ENCODE assay signal across 16 cellular contexts in genomic region chr4:123749408-123749807, GRCh38.
DNase-seq lines count a peak whose midpoint lies in the region; ATAC-seq, FAIRE-seq and TF ChIP-seq lines count a peak whose summit lies in the region.
"Had no signal": no experiment of that assay in that cellular context is flagged by ENCODE, and none has a peak within 500 bp of the region (broad histone marks: within the 10 kb centered on the region; RNA-seq: fewer than 3 reads in every experiment).

No MANE protein-coding gene starts in this region.

- H4K20me1 ChIP-seq in IMR-90 (ENCODE audit: insufficient read depth, low read length), result no peaks in the 10 kb centered on the region
- no peaks in the 10 kb centered on the region for H4K20me1 ChIP-seq in H1 (replicated peaks in 1 of 2; ENCODE audit: control insufficient read depth in 1 of 2, insufficient read depth in 2 of 2, low read length in 2 of 2)

- H4K91ac ChIP-seq in IMR-90 (ENCODE audit: insufficient read depth, low read depth, low read length) (no peak overlapping the region), H1 (replicated peaks; ENCODE audit: insufficient read length, low read length) (no peak overlapping the region)

- 0 out of 2 replicates have a peak, but pooled peaks cover 3% of the 10 kb centered on the region for H3K9me1 ChIP-seq in IMR-90 (ENCODE audit: insufficient read depth, low read length)

- H3K79me1 ChIP-seq in IMR-90 (ENCODE audit: low read depth in 1 of 2, low read length in 2 of 2) (no peaks in the 10 kb centered on the region), H1 (ENCODE audit: low read depth, low read length) (no peaks in the 10 kb centered on the region)

- TF ChIP-seq RAD21 in IMR-90 (IDR thresholded peaks at IDR 0.05; ENCODE audit: low read length) (no peak), H1 (IDR thresholded peaks at IDR 0.05 in 1 of 2, conservative IDR thresholded peaks at IDR 0.05 in 1 of 2; ENCODE audit: low read depth in 2 of 2, low read length in 2 of 2) (no peak)

- H2AK9ac ChIP-seq in IMR-90 (replicated peaks; ENCODE audit: low read depth, low read length, poor library complexity), result no peak overlapping the region

- H3K4me3 Mint-ChIP-seq in stimulated activated memory B cell treated with anti-CD40 and anti-IgM and Interleukin-4, amounts not matched to agents 10 μg/mL and 1 μg/mL and 100 μg/mL, for 72 hours, result no peak overlapping the region
- H3K4me3 Mint-ChIP-seq in T-helper 2 cell treated with Interferon-gamma antibody and Interleukin-4, amounts not matched to agents 5 μg/mL and 100 μg/mL, for 36 hours, result no peak overlapping the region
- no peak overlapping the region for H3K4me3 Mint-ChIP-seq in CD8-positive, alpha-beta T cell
- H3K4me3 Mint-ChIP-seq: activated CD4-positive, alpha-beta T cell treated with anti-CD3 and anti-CD28 coated beads for 36 hours; activated naive CD4-positive, alpha-beta T cell treated with anti-CD3 and anti-CD28 coated beads, Interleukin-2, amount 10 ng/mL, durations not matched to agents 7 days and 5 days had no signal

- H3K4me2 ChIP-seq in IMR-90 (ENCODE audit: low read depth, low read length), result no peak overlapping the region
- H3K4me2 ChIP-seq in H1 (ENCODE audit: insufficient read depth in 1 of 2, low read depth in 2 of 2, low read length in 2 of 2), result no peak overlapping the region

- H3K27me3 ChIP-seq in IMR-90 (ENCODE audit: control insufficient read depth, insufficient read depth, low read length) (no peaks in the 10 kb centered on the region), H1 (replicated peaks in 1 of 4; ENCODE audit: control insufficient read depth in 3 of 4, extremely low read depth in 1 of 4, insufficient read depth in 3 of 4, low read length in 3 of 4) (no peaks in the 10 kb centered on the region), psoas muscle (ENCODE audit: insufficient read depth in 3 of 3, low read length in 2 of 3) (no peaks in the 10 kb centered on the region)
- no peaks in the 10 kb centered on the region for H3K27me3 ChIP-seq in CD8-positive, alpha-beta T cell (ENCODE audit: insufficient read depth, low read length)
- H3K27me3 ChIP-seq: sigmoid colon had no signal

- TF ChIP-seq CTCF in IMR-90 (conservative IDR thresholded peaks at IDR 0.05; ENCODE audit: low read depth, low read length), result no peak
- no peak for TF ChIP-seq CTCF in H1 (IDR thresholded peaks at IDR 0.05; ENCODE audit: control extremely low read depth in 1 of 3, insufficient read depth in 1 of 3, low read depth in 1 of 3, low read length in 3 of 3)
- no peak for TF ChIP-seq CTCF in psoas muscle (IDR thresholded peaks at IDR 0.05)
- no peak for TF ChIP-seq CTCF in CD8-positive, alpha-beta T cell (IDR thresholded peaks at IDR 0.05)

- H2BK20ac ChIP-seq in IMR-90 (ENCODE audit: low read depth, low read length), result no peak overlapping the region
- no peak overlapping the region for H2BK20ac ChIP-seq in H1 (ENCODE audit: low read length)

- DNase-seq in IMR-90 (no peak), H1 (ENCODE audit: low read depth in 1 of 2, low spot score in 2 of 2) (no peak), left lobe of liver (ENCODE audit: low spot score) (no peak), psoas muscle (peak; percentile 32 to 62)
- DNase-seq in T-helper 2 cell treated with Interferon-gamma antibody and Interleukin-4, amounts not matched to agents 5 μg/mL and 100 μg/mL, for 36 hours (ENCODE audit: low spot score), result no peak
- no peak for DNase-seq in CD8-positive, alpha-beta T cell
- DNase-seq: activated CD4-positive, alpha-beta T cell treated with anti-CD3 and anti-CD28 coated beads for 36 hours; activated naive CD4-positive, alpha-beta T cell treated with anti-CD3 and anti-CD28 coated beads, Interleukin-2, amount 10 ng/mL, durations not matched to agents 7 days and 5 days; cortex of kidney; MM.1S; NCI-H187 treated with DMSO at 0.1 percent for 48 hours; sigmoid colon had no signal

- H3K4me1 ChIP-seq in IMR-90 (ENCODE audit: control insufficient read depth, insufficient read depth, low read length) (peaks cover 2% of the 10 kb centered on the region; the same call in 1 of the 2 replicates), H1 (replicated peaks in 1 of 4; ENCODE audit: control insufficient read depth in 3 of 4, insufficient read depth in 4 of 4, low read length in 3 of 4) (no peaks in the 10 kb centered on the region; a peak in 1 of 7 replicates), psoas muscle (peaks cover 22% of the 10 kb centered on the region)
- H3K4me1 ChIP-seq in CD8-positive, alpha-beta T cell (ENCODE audit: insufficient read depth, low read length), result no peaks in the 10 kb centered on the region

- CTCF ChIA-PET in IMR-90 (lab: Yijun Ruan, JAX), result no interaction called here
- CTCF ChIA-PET in H1 (lab: Charles Lee; ENCODE audit: partially characterized antibody), result interaction anchor here (0.8 to 1.2 kb wide), 3 partner anchors 10 to 21 kb away, joined by 3 read pairs; no protein-coding TSS in a partner anchor
- CTCF ChIA-PET in CD8-positive, alpha-beta T cell (lab: Charles Lee), result no interaction called here

- H3K4me3 ChIP-seq in IMR-90 (ENCODE audit: insufficient read depth, low read depth, low read length) (no peak overlapping the region), H1 (ENCODE audit: extremely low read depth in 1 of 4, insufficient read depth in 2 of 4, low read depth in 3 of 4, low read length in 4 of 4) (no peak overlapping the region), psoas muscle (no peak overlapping the region)
- H3K4me3 ChIP-seq in CD8-positive, alpha-beta T cell (ENCODE audit: low read depth, low read length), result no peak overlapping the region
- H3K4me3 ChIP-seq: sigmoid colon had no signal

- H2BK5ac ChIP-seq in IMR-90 (ENCODE audit: low read depth, low read length, poor library complexity, severe bottlenecking), result no peak overlapping the region
- H2BK5ac ChIP-seq in H1 (ENCODE audit: low read depth, low read length), result no peak overlapping the region

- no peak overlapping the region for H3K56ac ChIP-seq in IMR-90 (ENCODE audit: extremely low read depth, insufficient read depth, low read length)
- no peak overlapping the region for H3K56ac ChIP-seq in H1 (replicated peaks; ENCODE audit: insufficient read length, low read depth, low read length)

- H3K18ac ChIP-seq in IMR-90 (ENCODE audit: low read depth, low read length) (no peak overlapping the region), H1 (ENCODE audit: extremely low read depth, low read length) (no peak overlapping the region)

- no peak overlapping the region for H2AK5ac ChIP-seq in IMR-90 (ENCODE audit: low read depth, low read length)
- H2AK5ac ChIP-seq in H1 (ENCODE audit: low read depth, low read length), result no peak overlapping the region

- no peaks in the 10 kb centered on the region for H3K9me3 Mint-ChIP-seq in stimulated activated memory B cell treated with anti-CD40 and anti-IgM and Interleukin-4, amounts not matched to agents 10 μg/mL and 1 μg/mL and 100 μg/mL, for 72 hours
- H3K9me3 Mint-ChIP-seq in T-helper 2 cell treated with Interferon-gamma antibody and Interleukin-4, amounts not matched to agents 5 μg/mL and 100 μg/mL, for 36 hours, result no peaks in the 10 kb centered on the region
- H3K9me3 Mint-ChIP-seq in CD8-positive, alpha-beta T cell, result no peaks in the 10 kb centered on the region
- H3K9me3 Mint-ChIP-seq: activated naive CD4-positive, alpha-beta T cell treated with anti-CD3 and anti-CD28 coated beads, Interleukin-2, amount 10 ng/mL, durations not matched to agents 7 days and 5 days had no signal

- H3K27ac ChIP-seq in IMR-90 (ENCODE audit: insufficient read depth, low read length), result no peak overlapping the region
- no peak overlapping the region for H3K27ac ChIP-seq in H1 (ENCODE audit: low read depth, low read length)
- H3K27ac ChIP-seq in psoas muscle, result peak overlapping the region; percentile 50
- no peak overlapping the region for H3K27ac ChIP-seq in CD8-positive, alpha-beta T cell (ENCODE audit: low read depth, low read length)
- H3K27ac ChIP-seq: sigmoid colon had no signal

- peak overlapping the region; percentile 2 for H2AFZ ChIP-seq in IMR-90 (replicated peaks; ENCODE audit: low read length, poor library complexity)
- peak overlapping the region; percentile 71; the same call in 1 of the 2 replicates for H2AFZ ChIP-seq in H1 (ENCODE audit: low read length)

- H3K4me1 Mint-ChIP-seq in stimulated activated memory B cell treated with anti-CD40 and anti-IgM and Interleukin-4, amounts not matched to agents 10 μg/mL and 1 μg/mL and 100 μg/mL, for 72 hours, result no peaks in the 10 kb centered on the region
- H3K4me1 Mint-ChIP-seq in T-helper 2 cell treated with Interferon-gamma antibody and Interleukin-4, amounts not matched to agents 5 μg/mL and 100 μg/mL, for 36 hours (ENCODE audit: low read depth), result no peaks in the 10 kb centered on the region
- H3K4me1 Mint-ChIP-seq in CD8-positive, alpha-beta T cell (ENCODE audit: low read depth), result peaks cover 5% of the 10 kb centered on the region
- H3K4me1 Mint-ChIP-seq: activated naive CD4-positive, alpha-beta T cell treated with anti-CD3 and anti-CD28 coated beads, Interleukin-2, amount 10 ng/mL, durations not matched to agents 7 days and 5 days had no signal

- no TSS peak for BruUV-seq in IMR-90 (replicated peaks; lab: Mats Ljungman, UMichigan)

- H3K27me3 Mint-ChIP-seq in stimulated activated memory B cell treated with anti-CD40 and anti-IgM and Interleukin-4, amounts not matched to agents 10 μg/mL and 1 μg/mL and 100 μg/mL, for 72 hours, result peaks cover 12% of the 10 kb centered on the region
- peaks cover 10% of the 10 kb centered on the region for H3K27me3 Mint-ChIP-seq in T-helper 2 cell treated with Interferon-gamma antibody and Interleukin-4, amounts not matched to agents 5 μg/mL and 100 μg/mL, for 36 hours (ENCODE audit: low read depth)
- H3K27me3 Mint-ChIP-seq in CD8-positive, alpha-beta T cell (ENCODE audit: low read depth), result peaks cover 20% of the 10 kb centered on the region

- no peak overlapping the region for H2BK12ac ChIP-seq in H1 (ENCODE audit: low read depth, low read length)

- H3K9me3 ChIP-seq in IMR-90 (ENCODE audit: control insufficient read depth, insufficient read depth, low read length) (no peaks in the 10 kb centered on the region), H1 (ENCODE audit: insufficient read depth in 2 of 2, low read depth in 1 of 2, low read length in 1 of 2) (no peaks in the 10 kb centered on the region), psoas muscle (no peaks in the 10 kb centered on the region)
- H3K9me3 ChIP-seq in CD8-positive, alpha-beta T cell (ENCODE audit: low read length), result no peaks in the 10 kb centered on the region
- H3K9me3 ChIP-seq: Caco-2, sigmoid colon had no signal

- POLR2A ChIA-PET in IMR-90 (lab: Charles Lee; ENCODE audit: unreplicated experiment), result no interaction called here
- POLR2A ChIA-PET in H1 (lab: Charles Lee; ENCODE audit: partially characterized antibody), result no interaction called here
- POLR2A ChIA-PET in CD8-positive, alpha-beta T cell (lab: Charles Lee), result no interaction called here

- H2BK120ac ChIP-seq in IMR-90 (ENCODE audit: low read depth, low read length) (no peak overlapping the region), H1 (replicated peaks; ENCODE audit: low read depth, low read length) (peak overlapping the region; percentile 73)

- H3K36me3 Mint-ChIP-seq in stimulated activated memory B cell treated with anti-CD40 and anti-IgM and Interleukin-4, amounts not matched to agents 10 μg/mL and 1 μg/mL and 100 μg/mL, for 72 hours, result no peaks in the 10 kb centered on the region
- H3K36me3 Mint-ChIP-seq in T-helper 2 cell treated with Interferon-gamma antibody and Interleukin-4, amounts not matched to agents 5 μg/mL and 100 μg/mL, for 36 hours (ENCODE audit: low read depth), result no peaks in the 10 kb centered on the region
- H3K36me3 Mint-ChIP-seq in CD8-positive, alpha-beta T cell, result no peaks in the 10 kb centered on the region
- H3K36me3 Mint-ChIP-seq: activated naive CD4-positive, alpha-beta T cell treated with anti-CD3 and anti-CD28 coated beads, Interleukin-2, amount 10 ng/mL, durations not matched to agents 7 days and 5 days had no signal

- no CpG with 5 or more reads among the region's 7 CpGs for WGBS in IMR-90 (ENCODE audit: extremely low coverage in 2 of 2, insufficient read length in 1 of 2), 2 experiments
- 96% methylated on average over 7 of the region's 7 CpGs; no CpG with 5 or more reads in 1 of the 2 experiments for WGBS in H1 (ENCODE audit: extremely low coverage in 1 of 2, insufficient coverage in 1 of 2, insufficient read length in 1 of 2, insufficient replicate concordance in 2 of 2, low coverage in 1 of 2, low lambda C conversion rate in 2 of 2, missing lambda C conversion rate in 1 of 2), 2 experiments
- WGBS in psoas muscle, 3 donors, result 42 to 59% (median 46%) methylated on average over 7 of the region's 7 CpGs

- H3K23me2 ChIP-seq in H1 (ENCODE audit: low read depth, low read length), result no peaks in the 10 kb centered on the region

- dilution Hi-C loops in IMR-90 (cut with HindIII; ENCODE audit: low sequenced_read_pairs, unreplicated experiment), result no loop called here

- no peak overlapping the region for H3K4ac ChIP-seq in IMR-90 (ENCODE audit: low read depth, low read length)
- H3K4ac ChIP-seq in H1 (replicated peaks; ENCODE audit: insufficient read length, low read depth, low read length), result no peak overlapping the region

- no peak overlapping the region; the same call in 1 of the 2 replicates for H4K5ac ChIP-seq in IMR-90 (ENCODE audit: low read depth, low read length)
- no peak overlapping the region for H4K5ac ChIP-seq in H1 (ENCODE audit: insufficient read length, low read depth, low read length)

- in situ Hi-C loops in IMR-90 (cut with MboI; ENCODE audit: low sequenced_read_pairs), result no loop called here

- H3K36me3 ChIP-seq in IMR-90 (ENCODE audit: control insufficient read depth, insufficient read depth, low read length), result no peaks in the 10 kb centered on the region
- no peaks in the 10 kb centered on the region for H3K36me3 ChIP-seq in H1 (ENCODE audit: control insufficient read depth in 2 of 4, insufficient read depth in 4 of 4, low read length in 3 of 4)
- H3K36me3 ChIP-seq in psoas muscle (ENCODE audit: insufficient read depth in 1 of 2, low read depth in 1 of 2), result no peaks in the 10 kb centered on the region
- H3K36me3 ChIP-seq in CD8-positive, alpha-beta T cell (ENCODE audit: insufficient read depth, low read length), result no peaks in the 10 kb centered on the region
- H3K36me3 ChIP-seq: sigmoid colon had no signal

- H3K23ac ChIP-seq in IMR-90 (ENCODE audit: low read depth, low read length), result no peak overlapping the region
- H3K23ac ChIP-seq in H1 (ENCODE audit: insufficient read length), result no peak overlapping the region

- FAIRE-seq in H1 (lab: Jason Lieb, UNC), result no peak
- FAIRE-seq: GM19239 had no signal

- no peak for TF ChIP-seq EP300 in H1 (IDR thresholded peaks at IDR 0.05; ENCODE audit: borderline replicate concordance in 1 of 2, low read depth in 2 of 2, low read length in 2 of 2)

- intact Hi-C loops in IMR-90 (cut with micrococcal nuclease), result no loop called here
- intact Hi-C loops in psoas muscle (cut with DNase I), result no loop called here
- intact Hi-C loops in CD8-positive, alpha-beta T cell (cut with DNase I, micrococcal nuclease), result loop anchor here in 1 of 2 experiments (10.0 kb wide), 1 partner anchor 355 kb away; the partner anchor contains the start of gene SPRY1

- no peak for TF ChIP-seq POLR2A in IMR-90 (IDR thresholded peaks at IDR 0.05; ENCODE audit: low read depth, low read length)
- no peak for TF ChIP-seq POLR2A in H1 (IDR thresholded peaks at IDR 0.05; ENCODE audit: control extremely low read depth in 1 of 2, low read depth in 2 of 2, low read length in 2 of 2)

- H2BK15ac ChIP-seq in IMR-90 (ENCODE audit: low read depth, low read length) (no peak overlapping the region), H1 (ENCODE audit: low read length) (no peak overlapping the region; the same call in 1 of the 2 replicates)

- H3K14ac ChIP-seq in IMR-90 (replicated peaks; ENCODE audit: low read depth, low read length) (no peak overlapping the region), H1 (ENCODE audit: insufficient read length) (no peak overlapping the region)

- ATAC-seq in IMR-90 (ENCODE audit: low read depth) (no peak), left lobe of liver (peak; percentile 73), psoas muscle (peak; percentile 54 to 79 (median 64)), GM18519 (IDR thresholded peaks at IDR 0.05; ENCODE audit: low FRiP score, unreplicated experiment) (no peak)
- ATAC-seq in stimulated activated memory B cell treated with anti-CD40 and anti-IgM and Interleukin-4, amounts not matched to agents 10 μg/mL and 1 μg/mL and 100 μg/mL, for 72 hours, result no peak
- ATAC-seq in CD8-positive, alpha-beta T cell, result no peak
- ATAC-seq: activated CD4-positive, alpha-beta T cell treated with anti-CD3 and anti-CD28 coated beads for 36 hours had no signal

- H3K27ac Mint-ChIP-seq in stimulated activated memory B cell treated with anti-CD40 and anti-IgM and Interleukin-4, amounts not matched to agents 10 μg/mL and 1 μg/mL and 100 μg/mL, for 72 hours, result no peak overlapping the region
- no peak overlapping the region for H3K27ac Mint-ChIP-seq in T-helper 2 cell treated with Interferon-gamma antibody and Interleukin-4, amounts not matched to agents 5 μg/mL and 100 μg/mL, for 36 hours
- H3K27ac Mint-ChIP-seq in CD8-positive, alpha-beta T cell, result no peak overlapping the region
- H3K27ac Mint-ChIP-seq: activated CD4-positive, alpha-beta T cell treated with anti-CD3 and anti-CD28 coated beads for 36 hours; activated naive CD4-positive, alpha-beta T cell treated with anti-CD3 and anti-CD28 coated beads, Interleukin-2, amount 10 ng/mL, durations not matched to agents 7 days and 5 days had no signal

- no peak overlapping the region for H3K9ac ChIP-seq in IMR-90 (ENCODE audit: low read depth, low read length)
- H3K9ac ChIP-seq in H1 (replicated peaks in 1 of 4; ENCODE audit: extremely low read depth in 1 of 4, low read depth in 3 of 4, low read length in 3 of 4), result no peak overlapping the region

- H3K79me2 ChIP-seq in H1 (ENCODE audit: control insufficient read depth in 1 of 2, insufficient read depth in 2 of 2, low read length in 2 of 2), result no peaks in the 10 kb centered on the region

- H4K8ac ChIP-seq in IMR-90 (ENCODE audit: low read depth in 2 of 2, low read length in 2 of 2), result no peak overlapping the region
- no peak overlapping the region for H4K8ac ChIP-seq in H1 (ENCODE audit: extremely low read depth, insufficient read depth, low read length)

Comparison
In these comparisons a context has a peak if more than half of its experiments do, and no peak if none do; other contexts are left out.
1. ATAC-seq: peak in left lobe of liver (single experiment) and psoas muscle (4 of 4); none in IMR-90 (single experiment), stimulated activated memory B cell treated with anti-CD40 and anti-IgM and Interleukin-4, amounts not matched to agents 10 μg/mL and 1 μg/mL and 100 μg/mL, for 72 hours (single experiment), GM18519 (single experiment) and CD8-positive, alpha-beta T cell (single experiment).
2. DNase-seq: peak in psoas muscle (2 of 2); none in IMR-90 (single experiment), H1 (0 of 2), left lobe of liver (single experiment), T-helper 2 cell treated with Interferon-gamma antibody and Interleukin-4, amounts not matched to agents 5 μg/mL and 100 μg/mL, for 36 hours (single experiment) and CD8-positive, alpha-beta T cell (0 of 7).